Comparison of ENCODE assay signal across 9 cellular contexts in genomic region chr17:35257080-35257701, GRCh38. TPM values are rescaled to one million over a fixed set of nuclear protein-coding genes. Genes with fewer than 3 reads are reported as not detected.
DNase-seq lines count a peak whose midpoint lies in the region; TF ChIP-seq lines count a peak whose summit lies in the region.
"Had no signal": no experiment of that assay in that cellular context is flagged by ENCODE, and none has a peak within 500 bp of the region (broad histone marks: within the 10 kb centered on the region; RNA-seq: fewer than 3 reads in every experiment).

No MANE protein-coding gene starts in this region.

- CTCF ChIA-PET in activated naive CD4-positive, alpha-beta T cell treated with anti-CD3 and anti-CD28 coated beads for 36 hours (lab: Charles Lee) = interaction anchor here (1.2 to 1.9 kb wide), 3 partner anchors 9 to 277 kb away, joined by 3 to 5 read pairs (median 4); no protein-coding TSS in a partner anchor

- no peaks in the 10 kb centered on the region for H3K9me3 Mint-ChIP-seq in activated naive CD4-positive, alpha-beta T cell treated with anti-CD3 and anti-CD28 coated beads for 36 hours
- H3K9me3 Mint-ChIP-seq in type B pancreatic cell (no peaks in the 10 kb centered on the region), H9 (no peaks in the 10 kb centered on the region)

- no peaks in the 10 kb centered on the region for H3K9me2 ChIP-seq in hepatocyte (replicated peaks; ENCODE audit: insufficient read depth)

- intact Hi-C loops in activated naive CD4-positive, alpha-beta T cell treated with anti-CD3 and anti-CD28 coated beads for 36 hours (cut with micrococcal nuclease) = no loop called here

- H3K18ac ChIP-seq in H9 (ENCODE audit: insufficient read length, low read depth, low read length) = no peak overlapping the region

- no peak for DNase-seq in activated naive CD4-positive, alpha-beta T cell treated with anti-CD3 and anti-CD28 coated beads for 36 hours
- DNase-seq in activated naive CD4-positive, alpha-beta T cell treated with anti-CD3 and anti-CD28 coated beads, Interleukin-2, amount 50 U/mL, for 16 hours = no peak
- DNase-seq in RPMI7951 (ENCODE audit: low read depth) (peak; percentile 76), fibroblast of villous mesenchyme (ENCODE audit: low read depth) (peak; percentile 56), type B pancreatic cell (ENCODE audit: extremely low spot score, unreplicated experiment) (no peak), H9 (no peak), hepatocyte (ENCODE audit: low spot score) (no peak)
- DNase-seq in stimulated activated naive CD4-positive, alpha-beta T cell (lab: John Stamatoyannopoulos, UW) = no peak

- peaks cover 30% of the 10 kb centered on the region for H3K36me3 Mint-ChIP-seq in activated naive CD4-positive, alpha-beta T cell treated with anti-CD3 and anti-CD28 coated beads for 36 hours (ENCODE audit: low read depth)
- H3K36me3 Mint-ChIP-seq in type B pancreatic cell (peaks cover 9% of the 10 kb centered on the region), H9 (ENCODE audit: insufficient read depth in 1 of 3, low read depth in 3 of 3) (no peaks in the 10 kb centered on the region)

- H3K4me2 ChIP-seq in H9 (ENCODE audit: insufficient read depth, insufficient read length, low read length) = no peak overlapping the region
- H3K4me2 ChIP-seq in hepatocyte = no peak overlapping the region
- H3K4me2 ChIP-seq: BLaER1 had no signal

- H4K91ac ChIP-seq in H9 (ENCODE audit: insufficient read length, low read depth, low read length) = no peak overlapping the region

- no peak overlapping the region for H3K27ac ChIP-seq in H9 (ENCODE audit: insufficient read length, low read depth, low read length)
- H3K27ac ChIP-seq in hepatocyte = no peak overlapping the region
- H3K27ac ChIP-seq: BLaER1 had no signal

- H2AK5ac ChIP-seq in H9 (ENCODE audit: insufficient read length, low read length) = no peak overlapping the region

- H2BK12ac ChIP-seq in H9 (ENCODE audit: insufficient read length, low read depth, low read length) = no peak overlapping the region

- peaks cover 74% of the 10 kb centered on the region for H3K4me1 Mint-ChIP-seq in activated naive CD4-positive, alpha-beta T cell treated with anti-CD3 and anti-CD28 coated beads for 36 hours (ENCODE audit: low read depth)
- H3K4me1 Mint-ChIP-seq in type B pancreatic cell (ENCODE audit: unreplicated experiment) (peaks cover 19% of the 10 kb centered on the region), H9 (peaks cover 3 to 6% of the 10 kb centered on the region in 2 experiments; a peak in 2 of 4 replicates)

- H3K27me3 ChIP-seq in H9 (ENCODE audit: insufficient read depth, low read length) (no peaks in the 10 kb centered on the region), hepatocyte (no peaks in the 10 kb centered on the region)
- H3K27me3 ChIP-seq: BLaER1 had no signal

- H4K8ac ChIP-seq in H9 (replicated peaks; ENCODE audit: insufficient read length, low read depth, low read length) = no peak overlapping the region

- H2AFZ ChIP-seq in H9 (ENCODE audit: low read length) (no peak overlapping the region), hepatocyte (no peak overlapping the region)

- H3K79me1 ChIP-seq in H9 (ENCODE audit: insufficient read depth, low read depth, low read length, poor library complexity, severe bottlenecking) = no peaks in the 10 kb centered on the region

- H3T11ph ChIP-seq in H9 (ENCODE audit: low read length) = no peak overlapping the region

- WGBS in H9 (ENCODE audit: extremely low coverage, insufficient read length, low lambda C conversion rate) = no CpG with 5 or more reads among the region's 5 CpGs
- WGBS in hepatocyte (ENCODE audit: low lambda C conversion rate, missing lambda C conversion rate) = 68% methylated on average over 5 of the region's 5 CpGs

- H3K27me3 Mint-ChIP-seq in activated naive CD4-positive, alpha-beta T cell treated with anti-CD3 and anti-CD28 coated beads for 36 hours (ENCODE audit: low read depth) = no peaks in the 10 kb centered on the region
- H3K27me3 Mint-ChIP-seq in type B pancreatic cell (no peaks in the 10 kb centered on the region), H9 (ENCODE audit: low read depth) (peaks cover 7% of the 10 kb centered on the region)

- H3K56ac ChIP-seq in H9 (ENCODE audit: insufficient read length, low read depth, low read length) = no peak overlapping the region

- no peak overlapping the region for H2BK5ac ChIP-seq in H9 (ENCODE audit: insufficient read length, low read length)

- no peak overlapping the region for H2BK120ac ChIP-seq in H9 (ENCODE audit: low read depth, low read length, poor library complexity, severe bottlenecking)

- H2BK15ac ChIP-seq in H9 (ENCODE audit: low read depth, low read length) = no peak overlapping the region

- H3K36me3 ChIP-seq in hepatocyte (replicated peaks; ENCODE audit: insufficient read depth, low read depth) = no peaks in the 10 kb centered on the region

- H3K23ac ChIP-seq in H9 (ENCODE audit: insufficient read length, low read depth, low read length) = no peak overlapping the region

- no peak overlapping the region for H3K4ac ChIP-seq in H9 (ENCODE audit: low read depth, low read length)

- no peak overlapping the region for H3K4me3 ChIP-seq in fibroblast of villous mesenchyme (ENCODE audit: low read depth, low read length)
- no peak overlapping the region for H3K4me3 ChIP-seq in hepatocyte
- H3K4me3 ChIP-seq: BLaER1 had no signal

- H3K79me2 ChIP-seq in H9 (ENCODE audit: insufficient read depth, low read length) (no peaks in the 10 kb centered on the region), hepatocyte (no peaks in the 10 kb centered on the region)

- peak overlapping the region; percentile 59 for H3K27ac Mint-ChIP-seq in activated naive CD4-positive, alpha-beta T cell treated with anti-CD3 and anti-CD28 coated beads for 36 hours
- H3K27ac Mint-ChIP-seq in type B pancreatic cell (peak overlapping the region; percentile 6), H9 (no peak overlapping the region)

- TF ChIP-seq CTCF in fibroblast of villous mesenchyme (IDR thresholded peaks at IDR 0.05; ENCODE audit: insufficient read depth, low read depth, low read length) = no peak
- no peak for TF ChIP-seq CTCF in type B pancreatic cell (conservative IDR thresholded peaks at IDR 0.05)
- TF ChIP-seq CTCF in H9 (conservative IDR thresholded peaks at IDR 0.05) = no peak
- TF ChIP-seq CTCF in hepatocyte (IDR thresholded peaks at IDR 0.05; ENCODE audit: poor library complexity) = no peak

- no peaks in the 10 kb centered on the region for H3K23me2 ChIP-seq in H9 (ENCODE audit: insufficient read length, low read depth, low read length, poor library complexity, severe bottlenecking)

- H3K4me1 ChIP-seq in H9 (ENCODE audit: insufficient read depth, low read length) = no peaks in the 10 kb centered on the region
- H3K4me1 ChIP-seq in hepatocyte (ENCODE audit: insufficient read depth) = peaks cover 5% of the 10 kb centered on the region
- H3K4me1 ChIP-seq: BLaER1 had no signal

- H3K14ac ChIP-seq in H9 (ENCODE audit: insufficient read depth, low read length) = no peak overlapping the region

- no peak overlapping the region for H3K9ac ChIP-seq in H9 (ENCODE audit: extremely low read depth, insufficient read length, low read length)
- H3K9ac ChIP-seq: BLaER1 had no signal

- H4K5ac ChIP-seq in H9 (ENCODE audit: insufficient read length, low read depth, low read length) = no peak overlapping the region

- no peak overlapping the region for H2BK20ac ChIP-seq in H9 (ENCODE audit: low read depth, low read length, poor library complexity, severe bottlenecking)

- no peak overlapping the region for H3K4me3 Mint-ChIP-seq in activated naive CD4-positive, alpha-beta T cell treated with anti-CD3 and anti-CD28 coated beads for 36 hours
- H3K4me3 Mint-ChIP-seq in type B pancreatic cell (no peak overlapping the region), H9 (no peak overlapping the region)

- no peaks in the 10 kb centered on the region for H4K20me1 ChIP-seq in H9 (ENCODE audit: control insufficient read depth, insufficient read depth, insufficient read length)
- no peaks in the 10 kb centered on the region for H4K20me1 ChIP-seq in hepatocyte (ENCODE audit: insufficient read depth, poor library complexity, severe bottlenecking)

- H3K9me3 ChIP-seq in H9 (ENCODE audit: control insufficient read depth, low read depth, low read length) = no peaks in the 10 kb centered on the region
- no peaks in the 10 kb centered on the region for H3K9me3 ChIP-seq in hepatocyte (ENCODE audit: low read depth)
- H3K9me3 ChIP-seq: BLaER1 had no signal

RNA-seq across cellular contexts. Expression of gene SLFN5, which starts 14.3 kb away (rescaled TPM):
- total RNA-seq in activated naive CD4-positive, alpha-beta T cell treated with anti-CD3 and anti-CD28 coated beads for 36 hours = 10 to 100 TPM; 34.1 to 35.0 TPM
- 9.7 and 12.0 TPM in 2 replicates for total RNA-seq in RPMI7951 (2014; rRNA removed; shearing (Covaris generic))
- total RNA-seq in fibroblast of villous mesenchyme = 65.1 and 67.8 TPM in 2 replicates
- total RNA-seq in type B pancreatic cell (ENCODE audit: low replicate concordance) = 21.7 and 42.1 TPM in 2 replicates
- 2.9 and 3.5 TPM in 2 replicates for total RNA-seq in H9 (2021)
- total RNA-seq in hepatocyte = 9.5 and 9.8 TPM in 2 replicates
- 1.6 and 1.7 TPM in 2 replicates for polyA plus RNA-seq in hepatocyte

Comparison
In these comparisons a context has a peak if more than half of its experiments do, and no peak if none do; other contexts are left out.
1. DNase-seq: peak in RPMI7951 (single experiment) and fibroblast of villous mesenchyme (single experiment); none in activated naive CD4-positive, alpha-beta T cell treated with anti-CD3 and anti-CD28 coated beads for 36 hours (single experiment), activated naive CD4-positive, alpha-beta T cell treated with anti-CD3 and anti-CD28 coated beads, Interleukin-2, amount 50 U/mL, for 16 hours (single experiment), type B pancreatic cell (single experiment), H9 (single experiment), hepatocyte (single experiment) and stimulated activated naive CD4-positive, alpha-beta T cell (0 of 6).
2. H3K27ac Mint-ChIP-seq: peak in activated naive CD4-positive, alpha-beta T cell treated with anti-CD3 and anti-CD28 coated beads for 36 hours (single experiment) and type B pancreatic cell (single experiment); none in H9 (0 of 3).